In genomic region chr1:244862354-244862698, GRCh38 we compare ENCODE assay signal across 8 cellular contexts. TPM values are rescaled to one million over a fixed set of nuclear protein-coding genes. Genes with fewer than 3 reads are reported as not detected.
DNase-seq lines count a peak whose midpoint lies in the region; ATAC-seq and TF ChIP-seq lines count a peak whose summit lies in the region.

No MANE protein-coding gene starts in this region.

- H3K27ac ChIP-seq in SJCRH30 (peak overlapping the region; percentile 65), esophagus squamous epithelium (peak overlapping the region; percentile 98 to 100 (median 100))

- DNase-seq in NCI-H2227 (lab: John Stamatoyannopoulos, UW; ENCODE audit: unreplicated experiment): peak; percentile 40
- DNase-seq in NCI-H2227 treated with DMSO at 0.1 percent for 48 hours (lab: John Stamatoyannopoulos, UW): no peak
- no peak for DNase-seq in SJCRH30
- no peak for DNase-seq in esophagus squamous epithelium (lab: John Stamatoyannopoulos, UW)
- peak; percentile 19 for DNase-seq in putamen (ENCODE audit: low spot score)
- DNase-seq in ecto neural progenitor cell (ENCODE audit: low spot score): no peak
- no peak for DNase-seq in anterior cingulate cortex (lab: John Stamatoyannopoulos, UW)

- 0 to 1% methylated on average over 7 of the region's 7 CpGs for WGBS in esophagus squamous epithelium, 2 donors

- no peak for ATAC-seq in GM21576 (IDR thresholded peaks at IDR 0.05; ENCODE audit: unreplicated experiment)

- peaks cover 52% of the 10 kb centered on the region for H3K36me3 ChIP-seq in SJCRH30
- H3K36me3 ChIP-seq in esophagus squamous epithelium: peaks cover 1 to 38% (median 13%) of the 10 kb centered on the region in 3 donors

- TF ChIP-seq POLR2A in esophagus squamous epithelium (IDR thresholded peaks at IDR 0.05): no peak

- no peak for TF ChIP-seq CTCF in esophagus squamous epithelium (IDR thresholded peaks at IDR 0.05)

- intact Hi-C loops in esophagus squamous epithelium (cut with DNase I): loop anchor here (5.0 kb wide), 1 partner anchor 110 kb away; no protein-coding TSS in a partner anchor

- no peaks in the 10 kb centered on the region for H3K27me3 ChIP-seq in SJCRH30
- no peaks in the 10 kb centered on the region for H3K27me3 ChIP-seq in esophagus squamous epithelium

- H3K9me3 ChIP-seq in SJCRH30 (replicated peaks): no peaks in the 10 kb centered on the region
- no peaks in the 10 kb centered on the region for H3K9me3 ChIP-seq in esophagus squamous epithelium

- H3K4me3 ChIP-seq in SJCRH30: peak overlapping the region; percentile 89
- H3K4me3 ChIP-seq in esophagus squamous epithelium: peak overlapping the region; percentile 73 to 98 (median 92)

- H3K4me1 ChIP-seq in SJCRH30 (peaks cover 16% of the 10 kb centered on the region), esophagus squamous epithelium (peaks cover 14 to 59% (median 30%) of the 10 kb centered on the region in 3 donors)

RNA-seq across cellular contexts. Expression of gene HNRNPU, which starts 2.0 kb away (rescaled TPM):
- total RNA-seq in SJCRH30 (2014; rRNA removed; shearing (Covaris generic)): 595 and 602 TPM in 2 replicates
- 100 to 1,000 TPM; 176 to 308 (median 257) TPM for total RNA-seq in esophagus squamous epithelium

RNA-seq across cellular contexts. Expression of gene COX20, which starts 26.9 kb away (rescaled TPM):
- total RNA-seq in SJCRH30 (2014; rRNA removed; shearing (Covaris generic)): 23.9 and 33.5 TPM in 2 replicates
- total RNA-seq in esophagus squamous epithelium: 10 to 100 TPM; 19.2 to 48.4 (median 37.0) TPM

Comparison
In these comparisons a context has a peak if more than half of its experiments do, and no peak if none do; other contexts are left out.
1. DNase-seq: peak in NCI-H2227 (single experiment) and putamen (single experiment); none in NCI-H2227 treated with DMSO at 0.1 percent for 48 hours (single experiment), SJCRH30 (0 of 2), esophagus squamous epithelium (single experiment), ecto neural progenitor cell (single experiment) and anterior cingulate cortex (0 of 58).